ENCODE assay signal across 8 cellular contexts in genomic region chr12:11981174-11981733, GRCh38.
DNase-seq lines count a peak whose midpoint lies in the region; ATAC-seq, FAIRE-seq and TF ChIP-seq lines count a peak whose summit lies in the region.

No MANE protein-coding gene starts in this region.

- H3K4me3 ChIP-seq in OCI-LY7 (ENCODE audit: low read depth, low read length, poor library complexity, severe bottlenecking) (no peak overlapping the region), colonic mucosa (no peak overlapping the region)

- POLR2A ChIA-PET in OCI-LY7 (lab: Charles Lee), result no interaction called here

- ATAC-seq in HG03108 (IDR thresholded peaks at IDR 0.05; ENCODE audit: unreplicated experiment) (peak; percentile 93), left colon (no peak)

- H3K9me3 ChIP-seq in OCI-LY7 (ENCODE audit: low read length) (no peaks in the 10 kb centered on the region), colonic mucosa (no peaks in the 10 kb centered on the region)

- CTCF ChIA-PET in OCI-LY7 (lab: Charles Lee; ENCODE audit: unreplicated experiment), result no interaction called here

- H3K4me1 ChIP-seq in OCI-LY7 (ENCODE audit: insufficient read depth, low read length, poor library complexity, severe bottlenecking), result no peaks in the 10 kb centered on the region
- no peaks in the 10 kb centered on the region for H3K4me1 ChIP-seq in colonic mucosa

- no peak overlapping the region for H3K9ac ChIP-seq in colonic mucosa (ENCODE audit: low read depth in 2 of 2, low read length in 2 of 2)

- TF ChIP-seq CTCF in OCI-LY7 (conservative IDR thresholded peaks at IDR 0.05; ENCODE audit: low read length), result no peak
- no peak for TF ChIP-seq CTCF in colonic mucosa (IDR thresholded peaks at IDR 0.05)

- H4K20me1 ChIP-seq in OCI-LY7 (ENCODE audit: insufficient read depth, low read length), result no peaks in the 10 kb centered on the region

- intact Hi-C loops in OCI-LY7 (cut with micrococcal nuclease; ENCODE audit: unreplicated experiment) (no loop called here), colonic mucosa (cut with DNase I) (no loop called here), left colon (cut with DNase I, micrococcal nuclease) (no loop called here)

- peak; percentile 48 for DNase-seq in GM19239 (ENCODE audit: insufficient read length, low spot score)
- DNase-seq in activated CD4-positive, alpha-beta T cell treated with anti-CD3 and anti-CD28 coated beads for 4 hours, result peak; percentile 29 to 38
- peak; percentile 4 for DNase-seq in glomerular visceral epithelial cell (ENCODE audit: extremely low spot score)
- DNase-seq in OCI-LY7 (ENCODE audit: low spot score), result no peak
- DNase-seq in NCI-H510A treated with DMSO at 0.1 percent for 48 hours (lab: John Stamatoyannopoulos, UW), result no peak
- no peak for DNase-seq in colonic mucosa
- DNase-seq in left colon, result no peak

- no peak overlapping the region for H2AFZ ChIP-seq in OCI-LY7 (ENCODE audit: low read length)

- H3K36me3 ChIP-seq in OCI-LY7 (ENCODE audit: insufficient read depth, low read length) (no peaks in the 10 kb centered on the region), colonic mucosa (no peaks in the 10 kb centered on the region)

- no peaks in the 10 kb centered on the region for H3K79me2 ChIP-seq in OCI-LY7 (ENCODE audit: insufficient read depth, low read depth, low read length)

- H3K9me2 ChIP-seq in OCI-LY7 (ENCODE audit: insufficient read depth, low read length), result no peaks in the 10 kb centered on the region

- H3K27me3 ChIP-seq in colonic mucosa, result no peaks in the 10 kb centered on the region

- BruUV-seq in OCI-LY7 (replicated peaks; lab: Mats Ljungman, UMichigan), result no TSS peak

- FAIRE-seq in GM19239 (lab: Jason Lieb, UNC), result peak; percentile 98

- H3K27ac ChIP-seq in OCI-LY7 (ENCODE audit: low read depth, low read length, poor library complexity, severe bottlenecking), result no peak overlapping the region
- no peak overlapping the region for H3K27ac ChIP-seq in colonic mucosa

- H3K4me2 ChIP-seq in OCI-LY7 (ENCODE audit: low read length), result no peak overlapping the region

Comparison
In these comparisons a context has a peak if more than half of its experiments do, and no peak if none do; other contexts are left out.
1. DNase-seq: peak in GM19239 (single experiment), activated CD4-positive, alpha-beta T cell treated with anti-CD3 and anti-CD28 coated beads for 4 hours (2 of 2) and glomerular visceral epithelial cell (single experiment); none in OCI-LY7 (single experiment), NCI-H510A treated with DMSO at 0.1 percent for 48 hours (single experiment), colonic mucosa (single experiment) and left colon (0 of 2).